Comparison of ENCODE assay signal across 8 cellular contexts in genomic region chr11:3056296-3057068, GRCh38. TPM values are rescaled to one million over a fixed set of nuclear protein-coding genes. Genes with fewer than 3 reads are reported as not detected.
A peak's percentile ranks its signal among the peaks of the same experiment; 100 is the strongest.
DNase-seq lines count a peak whose midpoint lies in the region; ATAC-seq and TF ChIP-seq lines count a peak whose summit lies in the region.

No MANE protein-coding gene starts in this region.

- no peak overlapping the region for H2AFZ ChIP-seq in KMS-11 (ENCODE audit: low read depth)

- peak overlapping the region; percentile 80 for H3K9ac ChIP-seq in KMS-11

- TF ChIP-seq EP300 in sigmoid colon (IDR thresholded peaks at IDR 0.05): no peak

- H3K4me3 Mint-ChIP-seq in Calu3 (ENCODE audit: low read depth, unreplicated experiment): peak overlapping the region; percentile 96

- no TSS peak for BruUV-seq in Calu3 (replicated peaks; lab: Mats Ljungman, UMichigan)

- H3K36me3 ChIP-seq in KMS-11 (ENCODE audit: insufficient read depth): no peaks in the 10 kb centered on the region
- H3K36me3 ChIP-seq in left ventricle myocardium inferior: peaks cover 3% of the 10 kb centered on the region
- no peaks in the 10 kb centered on the region for H3K36me3 ChIP-seq in sigmoid colon

- peak; percentile 17 for DNase-seq in Calu3
- DNase-seq in activated T-helper 1 cell treated with Interleukin-2 at 50 U/mL for 16 hours (ENCODE audit: low read depth): peak; percentile 5
- no peak for DNase-seq in left ventricle myocardium inferior
- DNase-seq in sigmoid colon: peak; percentile 66
- no peak for DNase-seq in G401 (ENCODE audit: low spot score)

- intact Hi-C loops in Calu3 (cut with micrococcal nuclease; ENCODE audit: unreplicated experiment) (no loop called here), left ventricle myocardium inferior (cut with micrococcal nuclease) (no loop called here), sigmoid colon (cut with DNase I) (loop anchor here (5.0 kb wide), 2 partner anchors 64 to 106 kb away; partner anchors contain the start of gene NAP1L4)

- peak overlapping the region; percentile 81 for H3K27ac Mint-ChIP-seq in Calu3 (ENCODE audit: unreplicated experiment)

- no peaks in the 10 kb centered on the region for H3K27me3 Mint-ChIP-seq in Calu3 (ENCODE audit: unreplicated experiment)

- H3K4me3 ChIP-seq in KMS-11 (IDR thresholded peaks at IDR 0.05; ENCODE audit: insufficient read depth, low read depth, low read length) (no peak overlapping the region), left ventricle myocardium inferior (peak overlapping the region; percentile 88), sigmoid colon (peak overlapping the region; percentile 74 to 94 (median 84))

- H3K27ac ChIP-seq in KMS-11 (peak overlapping the region; percentile 62; the same call in 1 of the 2 replicates), left ventricle myocardium inferior (replicated peaks) (peak overlapping the region; percentile 89), sigmoid colon (peak overlapping the region; percentile 83 to 94 (median 87))

- CTCF ChIA-PET in Calu3 (lab: Charles Lee): interaction anchor here (0.7 to 2.0 kb wide), 2 partner anchors 35 to 64 kb away, joined by 3 to 5 read pairs; partner anchors contain the start of gene NAP1L4

- H3K36me3 Mint-ChIP-seq in Calu3 (ENCODE audit: insufficient read depth, unreplicated experiment): peaks cover 37% of the 10 kb centered on the region

- H3K4me2 ChIP-seq in KMS-11: peak overlapping the region; percentile 91

- H3K27me3 ChIP-seq in KMS-11 (ENCODE audit: insufficient read depth, low read depth) (no peaks in the 10 kb centered on the region), left ventricle myocardium inferior (ENCODE audit: low read depth) (no peaks in the 10 kb centered on the region), sigmoid colon (no peaks in the 10 kb centered on the region)

- no peak for TF ChIP-seq CTCF in Calu3 (IDR thresholded peaks at IDR 0.05; ENCODE audit: unreplicated experiment)
- no peak for TF ChIP-seq CTCF in KMS-11 (conservative IDR thresholded peaks at IDR 0.05; ENCODE audit: low read depth, low read length)
- no peak for TF ChIP-seq CTCF in left ventricle myocardium inferior (IDR thresholded peaks at IDR 0.05; ENCODE audit: borderline replicate concordance)
- TF ChIP-seq CTCF in sigmoid colon (IDR thresholded peaks at IDR 0.05): no peak

- no peak for TF ChIP-seq POLR2A in sigmoid colon (IDR thresholded peaks at IDR 0.05)

- WGBS in sigmoid colon, 2 donors: 1 to 4% methylated on average over 29 of the region's 29 CpGs

- peaks cover 7% of the 10 kb centered on the region for H3K4me1 Mint-ChIP-seq in Calu3 (ENCODE audit: low read depth, unreplicated experiment)

- no peak for ATAC-seq in GM19395 (IDR thresholded peaks at IDR 0.05; ENCODE audit: unreplicated experiment)
- ATAC-seq in GM18520 (IDR thresholded peaks at IDR 0.05; ENCODE audit: unreplicated experiment): no peak

- H3K9me3 Mint-ChIP-seq in Calu3 (ENCODE audit: low read depth, unreplicated experiment): no peaks in the 10 kb centered on the region

- no peaks in the 10 kb centered on the region for H3K9me3 ChIP-seq in left ventricle myocardium inferior (replicated peaks)
- H3K9me3 ChIP-seq in sigmoid colon: no peaks in the 10 kb centered on the region

- in situ Hi-C loops in G401 (cut with HindIII; ENCODE audit: low sequenced_read_pairs): no loop called here

- no peaks in the 10 kb centered on the region for H4K20me1 ChIP-seq in KMS-11 (ENCODE audit: insufficient read depth)

- H3K79me2 ChIP-seq in KMS-11 (ENCODE audit: insufficient read depth, low read depth): peaks cover 52% of the 10 kb centered on the region

- peaks cover 28% of the 10 kb centered on the region for H3K4me1 ChIP-seq in KMS-11 (ENCODE audit: low read depth, poor library complexity, severe bottlenecking)
- H3K4me1 ChIP-seq in left ventricle myocardium inferior: peaks cover 48% of the 10 kb centered on the region
- H3K4me1 ChIP-seq in sigmoid colon: peaks cover 0 to 47% (median 36%) of the 10 kb centered on the region in 4 donors

RNA-seq across cellular contexts. Expression of gene CARS1, which starts 0.7 kb away (rescaled TPM):
- 67.6 and 80.1 TPM in 2 replicates for total RNA-seq in Calu3 (2022)
- total RNA-seq in left ventricle myocardium inferior: 14.3 TPM
- total RNA-seq in sigmoid colon: 10 to 100 TPM; 34.6 to 49.0 (median 39.6) TPM
- 10 to 100 TPM; 21.0 to 57.1 (median 35.4) TPM for polyA plus RNA-seq in sigmoid colon
- total RNA-seq in G401 (2014; rRNA removed; shearing (Covaris generic)): 23.2 and 24.0 TPM in 2 replicates

Comparison
In these comparisons a context has a peak if more than half of its experiments do, and no peak if none do; other contexts are left out.
1. DNase-seq: peak in Calu3 (single experiment), activated T-helper 1 cell treated with Interleukin-2 at 50 U/mL for 16 hours (single experiment) and sigmoid colon (single experiment); none in left ventricle myocardium inferior (single experiment) and G401 (single experiment).
2. Peak in every context shown above with its lines, with median percentiles within 50 percentile points of each other: H3K27ac ChIP-seq.